ENCODE assay signal across 1 cellular context in the genomic region with DNA sequence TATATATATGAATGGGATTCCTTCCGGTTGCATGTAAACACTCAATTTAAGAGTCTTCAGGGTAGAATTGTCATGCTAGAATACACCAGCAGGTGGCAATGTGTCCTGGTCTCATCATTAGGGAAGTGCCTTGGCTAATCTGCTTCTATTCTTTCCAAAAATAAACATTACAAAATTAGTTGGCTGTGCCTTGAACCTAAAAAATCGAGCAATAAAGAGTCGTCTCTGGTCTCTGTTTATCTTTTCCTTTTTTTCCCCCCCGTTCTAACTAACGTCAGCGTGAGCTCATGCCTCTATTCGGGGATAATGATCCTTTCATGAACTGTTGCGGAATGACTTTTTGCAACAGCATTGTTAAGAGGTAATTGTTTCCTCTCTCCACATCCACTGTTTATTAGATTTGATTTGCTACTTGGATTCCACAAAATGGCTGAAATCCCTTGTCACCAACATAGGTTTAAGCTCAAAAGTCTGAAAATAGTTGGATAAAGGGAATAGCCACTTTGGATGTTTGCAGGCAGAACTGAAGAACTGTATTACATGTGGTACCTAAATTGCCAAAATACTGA.
TF ChIP-seq lines count a peak whose summit lies in the region.

No MANE protein-coding gene starts in this region.

TF ChIP-seq in HepG2, 621 proteins besides CTCF, POLR2A, EP300 and RAD21 (continued from another document):
- TF ChIP-seq, protein P1, sequence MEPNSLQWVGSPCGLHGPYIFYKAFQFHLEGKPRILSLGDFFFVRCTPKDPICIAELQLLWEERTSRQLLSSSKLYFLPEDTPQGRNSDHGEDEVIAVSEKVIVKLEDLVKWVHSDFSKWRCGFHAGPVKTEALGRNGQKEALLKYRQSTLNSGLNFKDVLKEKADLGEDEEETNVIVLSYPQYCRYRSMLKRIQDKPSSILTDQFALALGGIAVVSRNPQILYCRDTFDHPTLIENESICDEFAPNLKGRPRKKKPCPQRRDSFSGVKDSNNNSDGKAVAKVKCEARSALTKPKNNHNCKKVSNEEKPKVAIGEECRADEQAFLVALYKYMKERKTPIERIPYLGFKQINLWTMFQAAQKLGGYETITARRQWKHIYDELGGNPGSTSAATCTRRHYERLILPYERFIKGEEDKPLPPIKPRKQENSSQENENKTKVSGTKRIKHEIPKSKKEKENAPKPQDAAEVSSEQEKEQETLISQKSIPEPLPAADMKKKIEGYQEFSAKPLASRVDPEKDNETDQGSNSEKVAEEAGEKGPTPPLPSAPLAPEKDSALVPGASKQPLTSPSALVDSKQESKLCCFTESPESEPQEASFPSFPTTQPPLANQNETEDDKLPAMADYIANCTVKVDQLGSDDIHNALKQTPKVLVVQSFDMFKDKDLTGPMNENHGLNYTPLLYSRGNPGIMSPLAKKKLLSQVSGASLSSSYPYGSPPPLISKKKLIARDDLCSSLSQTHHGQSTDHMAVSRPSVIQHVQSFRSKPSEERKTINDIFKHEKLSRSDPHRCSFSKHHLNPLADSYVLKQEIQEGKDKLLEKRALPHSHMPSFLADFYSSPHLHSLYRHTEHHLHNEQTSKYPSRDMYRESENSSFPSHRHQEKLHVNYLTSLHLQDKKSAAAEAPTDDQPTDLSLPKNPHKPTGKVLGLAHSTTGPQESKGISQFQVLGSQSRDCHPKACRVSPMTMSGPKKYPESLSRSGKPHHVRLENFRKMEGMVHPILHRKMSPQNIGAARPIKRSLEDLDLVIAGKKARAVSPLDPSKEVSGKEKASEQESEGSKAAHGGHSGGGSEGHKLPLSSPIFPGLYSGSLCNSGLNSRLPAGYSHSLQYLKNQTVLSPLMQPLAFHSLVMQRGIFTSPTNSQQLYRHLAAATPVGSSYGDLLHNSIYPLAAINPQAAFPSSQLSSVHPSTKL (CRISPR knock-in tag; IDR thresholded peaks at IDR 0.05): no peak
- TF ChIP-seq FOSL2 (CRISPR knock-in tag; IDR thresholded peaks at IDR 0.05) (no peak), EHMT2 (IDR thresholded peaks at IDR 0.05; ENCODE audit: borderline replicate concordance, low read depth, low read length) (no peak), CREM (IDR thresholded peaks at IDR 0.05) (no peak; the same call in 1 of the 2 replicates), CREM (CRISPR knock-in tag; IDR thresholded peaks at IDR 0.05) (no peak), ZNF883 (CRISPR knock-in tag; IDR thresholded peaks at IDR 0.05; ENCODE audit: not compliant biosample characterization) (no peak), YY1 (IDR thresholded peaks at IDR 0.05; ENCODE audit: insufficient read depth, insufficient replicate concordance, low read depth, low read length) (peak; percentile 13), CCAR2 (optimal IDR thresholded peaks at IDR 0.05; ENCODE audit: low read depth, low read length) (no peak), TP53 (CRISPR knock-in tag; conservative IDR thresholded peaks at IDR 0.05) (no peak), POLR2AphosphoS5 (IDR thresholded peaks at IDR 0.05; ENCODE audit: low read depth, low read length) (no peak), TMF1 (CRISPR knock-in tag; IDR thresholded peaks at IDR 0.05; ENCODE audit: low read depth) (no peak), ZNF282 (IDR thresholded peaks at IDR 0.05; ENCODE audit: partially characterized antibody) (no peak), RFXAP (CRISPR knock-in tag; IDR thresholded peaks at IDR 0.05; ENCODE audit: borderline replicate concordance) (no peak), HMGXB4 (CRISPR knock-in tag; IDR thresholded peaks at IDR 0.05; ENCODE audit: borderline replicate concordance in 1 of 2, low read depth in 1 of 2) (peak in 1 of 2 experiments; percentile 29; a peak in 1 of 4 replicates), STAG1 (CRISPR knock-in tag; IDR thresholded peaks at IDR 0.05) (peak; percentile 73), ZBTB8A (CRISPR knock-in tag; IDR thresholded peaks at IDR 0.05; ENCODE audit: borderline replicate concordance, low read depth) (no peak), HNRNPLL (IDR thresholded peaks at IDR 0.05; ENCODE audit: low read depth, low read length, poor library complexity, severe bottlenecking) (no peak), HOXA3 (CRISPR knock-in tag; IDR thresholded peaks at IDR 0.05) (0 out of 2 replicates have a peak, but pooled peaks have one; percentile 12)
- TF ChIP-seq, protein P2, sequence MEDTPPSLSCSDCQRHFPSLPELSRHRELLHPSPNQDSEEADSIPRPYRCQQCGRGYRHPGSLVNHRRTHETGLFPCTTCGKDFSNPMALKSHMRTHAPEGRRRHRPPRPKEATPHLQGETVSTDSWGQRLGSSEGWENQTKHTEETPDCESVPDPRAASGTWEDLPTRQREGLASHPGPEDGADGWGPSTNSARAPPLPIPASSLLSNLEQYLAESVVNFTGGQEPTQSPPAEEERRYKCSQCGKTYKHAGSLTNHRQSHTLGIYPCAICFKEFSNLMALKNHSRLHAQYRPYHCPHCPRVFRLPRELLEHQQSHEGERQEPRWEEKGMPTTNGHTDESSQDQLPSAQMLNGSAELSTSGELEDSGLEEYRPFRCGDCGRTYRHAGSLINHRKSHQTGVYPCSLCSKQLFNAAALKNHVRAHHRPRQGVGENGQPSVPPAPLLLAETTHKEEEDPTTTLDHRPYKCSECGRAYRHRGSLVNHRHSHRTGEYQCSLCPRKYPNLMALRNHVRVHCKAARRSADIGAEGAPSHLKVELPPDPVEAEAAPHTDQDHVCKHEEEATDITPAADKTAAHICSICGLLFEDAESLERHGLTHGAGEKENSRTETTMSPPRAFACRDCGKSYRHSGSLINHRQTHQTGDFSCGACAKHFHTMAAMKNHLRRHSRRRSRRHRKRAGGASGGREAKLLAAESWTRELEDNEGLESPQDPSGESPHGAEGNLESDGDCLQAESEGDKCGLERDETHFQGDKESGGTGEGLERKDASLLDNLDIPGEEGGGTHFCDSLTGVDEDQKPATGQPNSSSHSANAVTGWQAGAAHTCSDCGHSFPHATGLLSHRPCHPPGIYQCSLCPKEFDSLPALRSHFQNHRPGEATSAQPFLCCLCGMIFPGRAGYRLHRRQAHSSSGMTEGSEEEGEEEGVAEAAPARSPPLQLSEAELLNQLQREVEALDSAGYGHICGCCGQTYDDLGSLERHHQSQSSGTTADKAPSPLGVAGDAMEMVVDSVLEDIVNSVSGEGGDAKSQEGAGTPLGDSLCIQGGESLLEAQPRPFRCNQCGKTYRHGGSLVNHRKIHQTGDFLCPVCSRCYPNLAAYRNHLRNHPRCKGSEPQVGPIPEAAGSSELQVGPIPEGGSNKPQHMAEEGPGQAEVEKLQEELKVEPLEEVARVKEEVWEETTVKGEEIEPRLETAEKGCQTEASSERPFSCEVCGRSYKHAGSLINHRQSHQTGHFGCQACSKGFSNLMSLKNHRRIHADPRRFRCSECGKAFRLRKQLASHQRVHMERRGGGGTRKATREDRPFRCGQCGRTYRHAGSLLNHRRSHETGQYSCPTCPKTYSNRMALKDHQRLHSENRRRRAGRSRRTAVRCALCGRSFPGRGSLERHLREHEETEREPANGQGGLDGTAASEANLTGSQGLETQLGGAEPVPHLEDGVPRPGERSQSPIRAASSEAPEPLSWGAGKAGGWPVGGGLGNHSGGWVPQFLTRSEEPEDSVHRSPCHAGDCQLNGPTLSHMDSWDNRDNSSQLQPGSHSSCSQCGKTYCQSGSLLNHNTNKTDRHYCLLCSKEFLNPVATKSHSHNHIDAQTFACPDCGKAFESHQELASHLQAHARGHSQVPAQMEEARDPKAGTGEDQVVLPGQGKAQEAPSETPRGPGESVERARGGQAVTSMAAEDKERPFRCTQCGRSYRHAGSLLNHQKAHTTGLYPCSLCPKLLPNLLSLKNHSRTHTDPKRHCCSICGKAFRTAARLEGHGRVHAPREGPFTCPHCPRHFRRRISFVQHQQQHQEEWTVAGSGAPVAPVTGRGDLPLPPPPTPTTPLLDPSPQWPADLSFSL (CRISPR knock-in tag; IDR thresholded peaks at IDR 0.05): no peak
